In the genomic region with DNA sequence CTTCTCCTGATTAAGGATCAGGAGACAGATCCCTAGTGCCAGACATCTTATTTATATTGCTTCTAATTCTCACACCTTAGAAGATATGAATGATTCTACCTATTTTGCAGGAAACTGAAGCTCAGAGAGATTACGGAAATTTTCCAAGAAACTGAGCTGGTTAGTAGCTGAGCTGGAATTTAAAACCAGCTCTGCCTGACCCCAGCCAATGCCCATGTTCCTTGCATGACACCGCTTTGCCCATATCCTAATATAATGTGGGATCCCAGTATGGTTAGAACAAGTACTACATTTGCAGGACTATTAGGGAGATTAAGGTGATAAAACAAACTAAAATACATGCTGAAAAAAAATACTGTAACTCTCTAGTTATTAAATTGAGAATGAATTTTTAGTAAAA, we compare ENCODE assay signal across 10 cellular contexts. TPM values are rescaled to one million over a fixed set of nuclear protein-coding genes. Genes with fewer than 3 reads are reported as not detected.
A peak's percentile ranks its signal among the peaks of the same experiment; 100 is the strongest.
DNase-seq lines count a peak whose midpoint lies in the region; ATAC-seq and TF ChIP-seq lines count a peak whose summit lies in the region.
"Had no signal": no experiment of that assay in that cellular context is flagged by ENCODE, and none has a peak within 500 bp of the region (broad histone marks: within the 10 kb centered on the region; RNA-seq: fewer than 3 reads in every experiment).

No MANE protein-coding gene starts in this region.

- no peak overlapping the region for H3K18ac ChIP-seq in trophoblast cell (ENCODE audit: low read length)

- H4K12ac ChIP-seq in trophoblast cell (ENCODE audit: low read depth, low read length): no peak overlapping the region

- H3K27ac ChIP-seq in dorsolateral prefrontal cortex: no peak overlapping the region
- H3K27ac ChIP-seq in trophoblast cell (ENCODE audit: low read depth, low read length): no peak overlapping the region

- peaks cover 8% of the 10 kb centered on the region for H3K36me3 Mint-ChIP-seq in natural killer cell treated with Interleukin-12 subunit alpha and Interleukin-12 subunit beta and Interleukin-15 and Interleukin-18, amount 100 ng/mL, for 72 hours

- peaks cover 24 to 43% of the 10 kb centered on the region in 2 donors for H3K4me1 Mint-ChIP-seq in natural killer cell treated with Interleukin-12 subunit alpha and Interleukin-12 subunit beta and Interleukin-15 and Interleukin-18, amount 100 ng/mL, for 72 hours (ENCODE audit: low read depth in 2 of 2)

- no peak overlapping the region for H4K91ac ChIP-seq in trophoblast cell (ENCODE audit: low read depth, low read length)

- no peaks in the 10 kb centered on the region for H3K9me3 ChIP-seq in MG63
- no peaks in the 10 kb centered on the region for H3K9me3 ChIP-seq in trophoblast cell (ENCODE audit: insufficient read depth, low read depth, low read length)
- H3K9me3 ChIP-seq: mucosa of descending colon had no signal

- no peaks in the 10 kb centered on the region for H3K9me3 Mint-ChIP-seq in natural killer cell treated with Interleukin-12 subunit alpha and Interleukin-12 subunit beta and Interleukin-15 and Interleukin-18, amount 100 ng/mL, for 72 hours

- TF ChIP-seq CTCF in dorsolateral prefrontal cortex (IDR thresholded peaks at IDR 0.05 in 54 of 56, conservative IDR thresholded peaks at IDR 0.05 in 2 of 56; ENCODE audit: low read depth in 1 of 56, partially characterized antibody in 56 of 56): no peak

- no peak overlapping the region for H2AK5ac ChIP-seq in trophoblast cell (ENCODE audit: low read length)

- DNase-seq in EL: peak; percentile 21
- no peak for DNase-seq in MG63
- DNase-seq in dorsolateral prefrontal cortex: no peak
- peak in 1 of 2 donors; percentile 32 for DNase-seq in trophoblast cell
- no peak for DNase-seq in NCI-H2196 (lab: John Stamatoyannopoulos, UW; ENCODE audit: unreplicated experiment)
- no peak for DNase-seq in natural killer cell treated with Interleukin-12 subunit alpha and Interleukin-12 subunit beta and Interleukin-15 and Interleukin-18, amount 100 ng/mL, for 72 hours (ENCODE audit: low spot score)
- DNase-seq: mucosa of descending colon, NCI-H2029 had no signal

- no peak overlapping the region for H2AFZ ChIP-seq in trophoblast cell (ENCODE audit: insufficient read depth, low read length, poor library complexity)

- H3K27ac Mint-ChIP-seq in natural killer cell treated with Interleukin-12 subunit alpha and Interleukin-12 subunit beta and Interleukin-15 and Interleukin-18, amount 100 ng/mL, for 72 hours: no peak overlapping the region

- no CpG with 5 or more reads among the region's 2 CpGs for WGBS in trophoblast cell (ENCODE audit: extremely low coverage, insufficient coverage, insufficient read length)

- no peak for ATAC-seq in activated CD4-positive, CD25-positive, alpha-beta regulatory T cell treated with anti-CD3 and anti-CD28 coated beads, Interleukin-2, amount 50 U/mL, for 24 hours
- ATAC-seq in natural killer cell treated with Interleukin-12 subunit alpha and Interleukin-12 subunit beta and Interleukin-15 and Interleukin-18, amount 100 ng/mL, for 72 hours: no peak
- ATAC-seq in HG02610 (IDR thresholded peaks at IDR 0.05; ENCODE audit: unreplicated experiment): no peak
- ATAC-seq: mucosa of descending colon had no signal

- peaks cover 8% of the 10 kb centered on the region for H3K79me2 ChIP-seq in trophoblast cell (ENCODE audit: control insufficient read depth, insufficient read depth, low read length, poor library complexity)

- H3K79me1 ChIP-seq in trophoblast cell (ENCODE audit: low read length): peaks cover 9% of the 10 kb centered on the region

- peak overlapping the region; percentile 59 for H3K4me2 ChIP-seq in trophoblast cell (ENCODE audit: low read length)

- H4K8ac ChIP-seq in trophoblast cell (ENCODE audit: low read depth, low read length): no peak overlapping the region

- H2BK120ac ChIP-seq in trophoblast cell (ENCODE audit: insufficient read depth, low read length, poor library complexity): no peak overlapping the region

- no peak overlapping the region for H3K23ac ChIP-seq in trophoblast cell (ENCODE audit: low read length)

- peak overlapping the region; percentile 49 for H2BK5ac ChIP-seq in trophoblast cell (ENCODE audit: low read depth, low read length, poor library complexity)

- H3K4ac ChIP-seq in trophoblast cell (ENCODE audit: low read depth, low read length): peak overlapping the region; percentile 93

- H3K36me3 ChIP-seq in MG63 (0 out of 2 replicates have a peak, but pooled peaks cover 5% of the 10 kb centered on the region), trophoblast cell (ENCODE audit: control insufficient read depth in 1 of 2, insufficient read depth in 2 of 2, low read length in 2 of 2) (no peaks in the 10 kb centered on the region)

- H3K14ac ChIP-seq in trophoblast cell (ENCODE audit: low read length): no peak overlapping the region

- H3K27me3 Mint-ChIP-seq in natural killer cell treated with Interleukin-12 subunit alpha and Interleukin-12 subunit beta and Interleukin-15 and Interleukin-18, amount 100 ng/mL, for 72 hours: no peaks in the 10 kb centered on the region

- H3K4me3 ChIP-seq in MG63: peak overlapping the region; percentile 89
- peak overlapping the region in 58 of 59 donors; percentile 3 to 99 (median 92) for H3K4me3 ChIP-seq in dorsolateral prefrontal cortex
- H3K4me3 ChIP-seq in trophoblast cell (ENCODE audit: low read depth, low read length): no peak overlapping the region
- H3K4me3 ChIP-seq: mucosa of descending colon had no signal

- intact Hi-C loops in dorsolateral prefrontal cortex (cut with DNase I): loop anchor here (5.0 to 10.0 kb wide), 2 partner anchors 320 to 322 kb away; partner anchors contain the start of gene SENP6 (in 2 of the 2)

- no peak overlapping the region for H2BK12ac ChIP-seq in trophoblast cell (ENCODE audit: low read length)

- H3K9ac ChIP-seq in trophoblast cell (ENCODE audit: low read length): no peak overlapping the region

- no peaks in the 10 kb centered on the region for H3K27me3 ChIP-seq in MG63
- H3K27me3 ChIP-seq in dorsolateral prefrontal cortex: no peaks in the 10 kb centered on the region
- no peaks in the 10 kb centered on the region for H3K27me3 ChIP-seq in trophoblast cell (ENCODE audit: insufficient read depth, low read length)

- peaks cover 0 to 8% of the 10 kb centered on the region in 2 experiments for H3K4me1 ChIP-seq in trophoblast cell (ENCODE audit: control insufficient read depth in 1 of 2, insufficient read depth in 2 of 2, low read length in 2 of 2)

- H3K4me3 Mint-ChIP-seq in natural killer cell treated with Interleukin-12 subunit alpha and Interleukin-12 subunit beta and Interleukin-15 and Interleukin-18, amount 100 ng/mL, for 72 hours: no peak overlapping the region

RNA-seq across cellular contexts. Expression of gene TMEM30A, which starts 1.9 kb away (rescaled TPM):
- total RNA-seq in MG63 (2014; rRNA removed; shearing (Covaris generic); ENCODE audit: low replicate concordance): 73.1 and 113 TPM in 2 replicates
- total RNA-seq in dorsolateral prefrontal cortex: 100 to 1,000 TPM; 110 to 237 (median 190) TPM
- polyA plus RNA-seq in trophoblast cell (2013): 84.0 and 85.1 TPM in 2 replicates
- 10 to 100 TPM; 60.6 to 81.4 TPM for total RNA-seq in natural killer cell treated with Interleukin-12 subunit alpha and Interleukin-12 subunit beta and Interleukin-15 and Interleukin-18, amount 100 ng/mL, for 72 hours

RNA-seq across cellular contexts. Expression of gene COX7A2, which starts 39.1 kb away (rescaled TPM):
- total RNA-seq in MG63 (2014; rRNA removed; shearing (Covaris generic); ENCODE audit: low replicate concordance): 187 and 302 TPM in 2 replicates
- total RNA-seq in dorsolateral prefrontal cortex: 100 to 1,000 TPM; 186 to 540 (median 369) TPM
- polyA plus RNA-seq in trophoblast cell (2013): 835 and 927 TPM in 2 replicates
- 100 to 1,000 TPM; 108 to 521 TPM for total RNA-seq in natural killer cell treated with Interleukin-12 subunit alpha and Interleukin-12 subunit beta and Interleukin-15 and Interleukin-18, amount 100 ng/mL, for 72 hours
